ENCODE assay signal across 9 cellular contexts in genomic region chr1:92980732-92981647, GRCh38. TPM values are rescaled to one million over a fixed set of nuclear protein-coding genes. Genes with fewer than 3 reads are reported as not detected.
DNase-seq lines count a peak whose midpoint lies in the region; ATAC-seq and TF ChIP-seq lines count a peak whose summit lies in the region.
"Had no signal": no experiment of that assay in that cellular context is flagged by ENCODE, and none has a peak within 500 bp of the region (broad histone marks: within the 10 kb centered on the region; RNA-seq: fewer than 3 reads in every experiment).

No MANE protein-coding gene starts in this region.

- H3K4me3 ChIP-seq in adrenal gland, result no peak overlapping the region

- no peaks in the 10 kb centered on the region for H3K36me3 ChIP-seq in adrenal gland (replicated peaks in 1 of 2)

- H3K9me3 ChIP-seq in adrenal gland (replicated peaks in 1 of 3), result no peaks in the 10 kb centered on the region

- TF ChIP-seq CTCF in adrenal gland (IDR thresholded peaks at IDR 0.05), result no peak

- DNase-seq in T-helper 2 cell (peak in 3 of 5 experiments; percentile 51 to 97 (median 82)), mucosa of gallbladder (ENCODE audit: low spot score) (peak; percentile 47), adrenal gland (no peak), Right ventricle myocardium superior (no peak), NCI-H345 treated with DMSO at 0.1 percent for 48 hours (lab: John Stamatoyannopoulos, UW; ENCODE audit: unreplicated experiment) (no peak), inferior parietal cortex (ENCODE audit: extremely low spot score) (no peak)
- DNase-seq: NCI-H2171 treated with DMSO at 0.1 percent for 48 hours had no signal

- 72 to 81% (median 78%) methylated on average over 8 of the region's 8 CpGs for WGBS in adrenal gland, 4 donors

- TF ChIP-seq POLR2A in adrenal gland (IDR thresholded peaks at IDR 0.05), result no peak

- intact Hi-C loops in adrenal gland (cut with DNase I), result no loop called here
- intact Hi-C loops in Right ventricle myocardium superior (cut with DNase I), result no loop called here

- H3K4me1 ChIP-seq in adrenal gland (replicated peaks in 1 of 2), result no peaks in the 10 kb centered on the region

- peak; percentile 51 for ATAC-seq in GM18867 (IDR thresholded peaks at IDR 0.05; ENCODE audit: unreplicated experiment)
- ATAC-seq in HG02763 (IDR thresholded peaks at IDR 0.05; ENCODE audit: unreplicated experiment), result peak; percentile 44
- no peak for ATAC-seq in Right ventricle myocardium superior (ENCODE audit: poor library complexity)

- peak overlapping the region in 1 of 5 donors; percentile 47 for H3K27ac ChIP-seq in adrenal gland

- no peaks in the 10 kb centered on the region for H3K27me3 ChIP-seq in adrenal gland

RNA-seq across cellular contexts. Expression of gene DIPK1A, which starts 19.7 kb away (rescaled TPM):
- total RNA-seq in mucosa of gallbladder (17.8 TPM), adrenal gland (1 to 10 TPM in 7 of 8 donors, under 1 TPM in 1; 0.91 to 7.3 (median 3.0) TPM), Right ventricle myocardium superior (7.0 TPM)
- 1 to 10 TPM; 1.4 to 5.0 (median 1.7) TPM for polyA plus RNA-seq in adrenal gland

Comparison
In these comparisons a context has a peak if more than half of its experiments do, and no peak if none do; other contexts are left out.
1. DNase-seq: peak in T-helper 2 cell (3 of 5) and mucosa of gallbladder (single experiment); none in adrenal gland (0 of 7), Right ventricle myocardium superior (single experiment), NCI-H345 treated with DMSO at 0.1 percent for 48 hours (single experiment) and inferior parietal cortex (single experiment).